8 cellular contexts compared by ENCODE assay signal in the genomic region with DNA sequence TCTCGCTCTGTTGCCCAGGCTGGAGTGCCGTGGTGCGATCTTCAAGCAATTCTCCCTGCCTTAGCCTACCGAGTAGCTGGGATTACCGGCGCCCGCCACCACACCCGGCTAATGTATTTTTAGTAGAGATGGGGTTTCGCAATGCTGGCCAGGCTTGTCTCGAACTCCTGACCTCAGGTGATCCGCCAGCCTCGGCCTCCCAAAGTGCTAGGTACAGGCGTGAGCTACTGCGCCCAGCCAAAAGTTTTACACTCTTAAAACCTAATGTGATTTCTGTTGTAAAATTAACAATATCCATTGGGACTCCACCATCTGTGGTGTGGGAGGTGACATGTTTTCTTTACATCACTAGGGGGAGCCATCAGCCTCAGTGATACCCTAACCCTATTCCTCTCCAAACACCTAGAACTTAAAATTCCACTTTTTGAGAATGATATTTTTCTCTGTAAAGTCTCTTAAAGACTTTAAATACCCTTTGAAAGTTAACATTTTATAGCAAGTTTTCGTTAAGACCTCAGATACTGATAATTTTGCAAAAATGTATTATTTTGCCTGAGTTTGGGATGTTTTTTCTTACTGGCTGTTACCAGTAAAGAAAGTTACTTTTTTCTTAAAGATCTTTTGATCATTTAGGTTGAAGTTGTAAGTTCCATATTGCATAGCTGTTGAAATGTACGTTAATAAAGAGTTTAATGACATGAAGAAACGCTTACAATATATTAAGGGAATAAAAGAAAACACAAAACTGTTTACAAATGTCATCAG. TPM values are rescaled to one million over a fixed set of nuclear protein-coding genes. Genes with fewer than 3 reads are reported as not detected.
DNase-seq lines count a peak whose midpoint lies in the region; ATAC-seq, FAIRE-seq and TF ChIP-seq lines count a peak whose summit lies in the region.

No MANE protein-coding gene starts in this region.

- TF ChIP-seq CTCF in dorsolateral prefrontal cortex (IDR thresholded peaks at IDR 0.05 in 54 of 56, conservative IDR thresholded peaks at IDR 0.05 in 2 of 56; ENCODE audit: low read depth in 1 of 56, partially characterized antibody in 56 of 56), result peak; percentile 21 to 77 (median 58)

- H3K9me3 Mint-ChIP-seq in memory B cell, result peaks cover 11% of the 10 kb centered on the region

- no peak overlapping the region for H3K4me3 Mint-ChIP-seq in memory B cell

- no peaks in the 10 kb centered on the region for H3K4me1 Mint-ChIP-seq in memory B cell

- H3K36me3 Mint-ChIP-seq in memory B cell, result peaks cover 7% of the 10 kb centered on the region

- H3K4me3 ChIP-seq in dorsolateral prefrontal cortex, result no peak overlapping the region

- FAIRE-seq in A204.1 (lab: Jason Lieb, UNC), result peak; percentile 88

- in situ Hi-C loops in SK-MEL-5 (cut with HindIII; ENCODE audit: low pct_unique_long_range_greater_than_20kb, low sequenced_read_pairs), result no loop called here

- no peaks in the 10 kb centered on the region for H3K27me3 Mint-ChIP-seq in memory B cell

- H3K27ac Mint-ChIP-seq in memory B cell, result no peak overlapping the region

- intact Hi-C loops in dorsolateral prefrontal cortex (cut with DNase I), result loop anchor here in 1 of 2 donors (10.0 kb wide), 1 partner anchor 716 kb away; no protein-coding TSS in a partner anchor

- peak; percentile 80 for ATAC-seq in memory B cell (ENCODE audit: low read depth)
- ATAC-seq in HG02852 (IDR thresholded peaks at IDR 0.05; ENCODE audit: unreplicated experiment), result no peak

- H3K27ac ChIP-seq in dorsolateral prefrontal cortex, result no peak overlapping the region

- DNase-seq in ELF-1 (ENCODE audit: low read depth, low spot score) (peak; percentile 64), HuH-7.5 (ENCODE audit: low spot score) (peak; percentile 47), SK-MEL-5 (ENCODE audit: low read depth, low spot score) (peak; percentile 78), dorsolateral prefrontal cortex (no peak), memory B cell (ENCODE audit: low spot score in 2 of 2) (peak in 1 of 2 donors; percentile 23)
- no peak for DNase-seq in NK-92 treated with Interleukin-12 subunit alpha and Interleukin-12 subunit beta, amount 100 ng/mL, for 24 hours (lab: John Stamatoyannopoulos, UW)

- no peaks in the 10 kb centered on the region for H3K27me3 ChIP-seq in dorsolateral prefrontal cortex

RNA-seq across cellular contexts. Expression of a gene that starts 11.6 kb away (rescaled TPM):
- 22.5 and 29.1 TPM in 2 replicates for total RNA-seq in SK-MEL-5 (2014; rRNA removed; shearing (Covaris generic))
- polyA plus RNA-seq in SK-MEL-5 (2015; cell fraction: cytosol; rRNA removed), result 21.3 and 31.2 TPM in 2 replicates
- 19.2 and 24.8 TPM in 2 replicates for polyA plus RNA-seq in SK-MEL-5 (2015; cell fraction: nucleus; rRNA removed)
- total RNA-seq in dorsolateral prefrontal cortex, result 100 to 1,000 TPM in 3 of 120 experiments, 10 to 100 TPM in 117; 30.7 to 122 (median 49.8) TPM

RNA-seq across cellular contexts. Expression of a gene that starts 20.1 kb away (rescaled TPM):
- total RNA-seq in SK-MEL-5 (2014; rRNA removed; shearing (Covaris generic)), result not detected in 2 replicates
- polyA plus RNA-seq in SK-MEL-5 (2015; cell fraction: cytosol; rRNA removed), result not detected in 2 replicates
- not detected in 2 replicates for polyA plus RNA-seq in SK-MEL-5 (2015; cell fraction: nucleus; rRNA removed)
- total RNA-seq in dorsolateral prefrontal cortex, result not detected

RNA-seq across cellular contexts. Expression of a gene that starts 27.9 kb away (rescaled TPM):
- total RNA-seq in SK-MEL-5 (2014; rRNA removed; shearing (Covaris generic)), result 36.3 and 43.7 TPM in 2 replicates
- polyA plus RNA-seq in SK-MEL-5 (2015; cell fraction: cytosol; rRNA removed), result 77.3 and 78.8 TPM in 2 replicates
- 50.7 and 55.9 TPM in 2 replicates for polyA plus RNA-seq in SK-MEL-5 (2015; cell fraction: nucleus; rRNA removed)
- 10 to 100 TPM; 31.6 to 64.9 (median 49.0) TPM for total RNA-seq in dorsolateral prefrontal cortex

Comparison
In these comparisons a context has a peak if more than half of its experiments do, and no peak if none do; other contexts are left out.
1. DNase-seq: peak in ELF-1 (single experiment), HuH-7.5 (single experiment) and SK-MEL-5 (single experiment); none in dorsolateral prefrontal cortex (0 of 10) and NK-92 treated with Interleukin-12 subunit alpha and Interleukin-12 subunit beta, amount 100 ng/mL, for 24 hours (single experiment).